In the genomic region with DNA sequence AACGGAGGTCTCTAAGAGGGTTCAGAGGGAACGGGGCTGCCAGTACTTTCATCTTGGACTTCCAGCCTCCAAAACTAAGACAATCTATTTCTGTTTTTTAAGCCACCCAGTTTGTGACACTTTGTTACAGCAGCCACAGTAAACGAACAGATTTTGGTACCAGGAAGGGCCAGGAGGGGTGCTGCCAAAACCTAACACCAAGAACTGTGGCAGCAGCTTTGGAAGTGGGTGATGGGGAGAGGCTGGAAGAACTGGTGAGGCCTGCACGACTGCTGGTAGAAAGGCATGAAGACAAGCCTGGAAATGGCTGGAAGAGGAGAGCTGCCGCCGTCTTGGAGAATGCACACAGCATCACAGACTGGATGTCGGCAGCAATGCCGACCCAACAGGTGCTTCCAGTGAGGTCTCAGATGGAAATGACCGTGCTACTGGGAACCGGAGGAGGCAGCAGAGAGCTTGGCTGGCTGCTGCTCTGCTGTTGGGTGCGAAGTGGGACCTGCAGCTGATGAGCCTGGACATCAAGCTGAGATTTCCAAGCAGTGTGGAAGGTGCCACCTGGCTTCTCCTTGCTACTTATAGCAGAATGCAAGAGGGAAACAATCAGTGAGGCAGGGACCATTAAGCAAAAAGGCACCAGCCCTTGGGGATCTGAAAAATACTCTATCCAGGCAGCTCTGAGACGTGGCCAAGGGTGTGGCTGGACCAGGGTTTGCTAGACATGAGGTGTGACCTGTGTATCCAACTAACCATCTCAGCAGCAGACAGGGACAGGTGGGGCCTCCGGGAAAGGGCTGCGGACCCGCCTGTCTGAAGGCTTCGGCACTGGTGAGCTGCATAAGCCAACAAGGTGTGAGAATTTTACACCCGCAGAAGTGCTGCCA, we compare ENCODE assay signal across 1 cellular context.
TF ChIP-seq lines count a peak whose summit lies in the region.

No MANE protein-coding gene starts in this region.

TF ChIP-seq in HEK293, 187 proteins besides CTCF, POLR2A, EP300 and RAD21 (continued from another document):
- TF ChIP-seq, protein P1, sequence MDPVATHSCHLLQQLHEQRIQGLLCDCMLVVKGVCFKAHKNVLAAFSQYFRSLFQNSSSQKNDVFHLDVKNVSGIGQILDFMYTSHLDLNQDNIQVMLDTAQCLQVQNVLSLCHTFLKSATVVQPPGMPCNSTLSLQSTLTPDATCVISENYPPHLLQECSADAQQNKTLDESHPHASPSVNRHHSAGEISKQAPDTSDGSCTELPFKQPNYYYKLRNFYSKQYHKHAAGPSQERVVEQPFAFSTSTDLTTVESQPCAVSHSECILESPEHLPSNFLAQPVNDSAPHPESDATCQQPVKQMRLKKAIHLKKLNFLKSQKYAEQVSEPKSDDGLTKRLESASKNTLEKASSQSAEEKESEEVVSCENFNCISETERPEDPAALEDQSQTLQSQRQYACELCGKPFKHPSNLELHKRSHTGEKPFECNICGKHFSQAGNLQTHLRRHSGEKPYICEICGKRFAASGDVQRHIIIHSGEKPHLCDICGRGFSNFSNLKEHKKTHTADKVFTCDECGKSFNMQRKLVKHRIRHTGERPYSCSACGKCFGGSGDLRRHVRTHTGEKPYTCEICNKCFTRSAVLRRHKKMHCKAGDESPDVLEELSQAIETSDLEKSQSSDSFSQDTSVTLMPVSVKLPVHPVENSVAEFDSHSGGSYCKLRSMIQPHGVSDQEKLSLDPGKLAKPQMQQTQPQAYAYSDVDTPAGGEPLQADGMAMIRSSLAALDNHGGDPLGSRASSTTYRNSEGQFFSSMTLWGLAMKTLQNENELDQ (tag by site-specific recombination; IDR thresholded peaks at IDR 0.05; ENCODE audit: low read depth): no peak
- TF ChIP-seq ZBTB20 (tag by site-specific recombination; IDR thresholded peaks at IDR 0.05) (no peak), SCRT1 (tag by site-specific recombination; IDR thresholded peaks at IDR 0.05; ENCODE audit: borderline replicate concordance) (peak; percentile 99), ZNF132 (tag by site-specific recombination; IDR thresholded peaks at IDR 0.05; ENCODE audit: borderline replicate concordance) (no peak), ZNF654 (tag by site-specific recombination; IDR thresholded peaks at IDR 0.05; ENCODE audit: low read depth) (no peak), ZNF707 (tag by site-specific recombination; IDR thresholded peaks at IDR 0.05) (peak; percentile 78; the same call in 1 of the 2 replicates), ZNF248 (tag by site-specific recombination; IDR thresholded peaks at IDR 0.05) (no peak), GFI1B (tag by site-specific recombination; IDR thresholded peaks at IDR 0.05) (no peak), ZNF16 (tag by site-specific recombination; IDR thresholded peaks at IDR 0.05; ENCODE audit: low read depth) (no peak), ZNF37A (tag by site-specific recombination; IDR thresholded peaks at IDR 0.05) (no peak), ZNF747 (tag by site-specific recombination; IDR thresholded peaks at IDR 0.05) (no peak), ZBTB8A (tag by site-specific recombination; IDR thresholded peaks at IDR 0.05) (no peak), ZNF510 (tag by site-specific recombination; IDR thresholded peaks at IDR 0.05; ENCODE audit: insufficient replicate concordance) (no peak)
- TF ChIP-seq, protein P2, sequence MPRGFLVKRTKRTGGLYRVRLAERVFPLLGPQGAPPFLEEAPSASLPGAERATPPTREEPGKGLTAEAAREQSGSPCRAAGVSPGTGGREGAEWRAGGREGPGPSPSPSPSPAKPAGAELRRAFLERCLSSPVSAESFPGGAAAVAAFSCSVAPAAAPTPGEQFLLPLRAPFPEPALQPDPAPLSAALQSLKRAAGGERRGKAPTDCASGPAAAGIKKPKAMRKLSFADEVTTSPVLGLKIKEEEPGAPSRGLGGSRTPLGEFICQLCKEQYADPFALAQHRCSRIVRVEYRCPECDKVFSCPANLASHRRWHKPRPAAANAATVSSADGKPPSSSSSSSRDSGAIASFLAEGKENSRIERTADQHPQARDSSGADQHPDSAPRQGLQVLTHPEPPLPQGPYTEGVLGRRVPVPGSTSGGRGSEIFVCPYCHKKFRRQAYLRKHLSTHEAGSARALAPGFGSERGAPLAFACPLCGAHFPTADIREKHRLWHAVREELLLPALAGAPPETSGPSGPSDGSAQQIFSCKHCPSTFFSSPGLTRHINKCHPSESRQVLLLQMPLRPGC (tag by site-specific recombination; IDR thresholded peaks at IDR 0.05): no peak
